In genomic region chr7:2242541-2243482, GRCh38 we compare ENCODE assay signal across 8 cellular contexts. TPM values are rescaled to one million over a fixed set of nuclear protein-coding genes. Genes with fewer than 3 reads are reported as not detected.
A peak's percentile ranks its signal among the peaks of the same experiment; 100 is the strongest.
DNase-seq lines count a peak whose midpoint lies in the region; ATAC-seq and TF ChIP-seq lines count a peak whose summit lies in the region.

No MANE protein-coding gene starts in this region.

- ATAC-seq in sciatic nerve = peak; percentile 16
- no peak for ATAC-seq in HG02870 (IDR thresholded peaks at IDR 0.05; ENCODE audit: unreplicated experiment)
- ATAC-seq in HG02970 (IDR thresholded peaks at IDR 0.05; ENCODE audit: low FRiP score, unreplicated experiment) = no peak

- TF ChIP-seq CTCF in fibroblast of villous mesenchyme (IDR thresholded peaks at IDR 0.05; ENCODE audit: insufficient read depth, low read depth, low read length) = no peak

- H3K27me3 Mint-ChIP-seq in activated CD4-positive, alpha-beta memory T cell treated with anti-CD3 and anti-CD28 coated beads for 36 hours = no peaks in the 10 kb centered on the region

- H3K4me1 Mint-ChIP-seq in activated CD4-positive, alpha-beta memory T cell treated with anti-CD3 and anti-CD28 coated beads for 36 hours (ENCODE audit: low read depth) = peaks cover 17% of the 10 kb centered on the region

- POLR2A ChIA-PET in activated CD4-positive, alpha-beta memory T cell treated with anti-CD3 and anti-CD28 coated beads for 36 hours (lab: Charles Lee) = interaction anchor here (1.3 to 2.3 kb wide), 3 partner anchors 11 to 111 kb away, joined by 3 to 12 read pairs (median 3); partner anchors contain the start of gene MAD1L1

- H3K4me3 ChIP-seq in fibroblast of villous mesenchyme (ENCODE audit: low read depth, low read length) = peak overlapping the region; percentile 87

- H3K36me3 Mint-ChIP-seq in activated CD4-positive, alpha-beta memory T cell treated with anti-CD3 and anti-CD28 coated beads for 36 hours = peaks cover 7% of the 10 kb centered on the region

- peak overlapping the region; percentile 91 for H3K4me3 Mint-ChIP-seq in activated CD4-positive, alpha-beta memory T cell treated with anti-CD3 and anti-CD28 coated beads for 36 hours

- CTCF ChIA-PET in activated CD4-positive, alpha-beta memory T cell treated with anti-CD3 and anti-CD28 coated beads for 36 hours (lab: Charles Lee) = interaction anchor here (0.7 to 1.3 kb wide), 5 partner anchors 10 to 160 kb away, joined by 3 to 4 read pairs (median 3); partner anchors contain the start of genes CHST12 and MAD1L1

- H3K9me3 Mint-ChIP-seq in activated CD4-positive, alpha-beta memory T cell treated with anti-CD3 and anti-CD28 coated beads for 36 hours = no peaks in the 10 kb centered on the region

- DNase-seq in stimulated activated CD4-positive, alpha-beta T cell treated with anti-CD3 and anti-CD28 coated beads, Interleukin-15, amount 100 ng/mL, for 24 hours = peak; percentile 50
- no peak for DNase-seq in stimulated activated CD4-positive, alpha-beta T cell treated with anti-CD3 and anti-CD28 coated beads, Interleukin-12 subunit alpha, Interleukin-12 subunit beta, amount 100 ng/mL, for 4 hours
- peak; percentile 40 for DNase-seq in LHCN-M2 (ENCODE audit: low read depth)
- DNase-seq in activated CD4-positive, alpha-beta memory T cell treated with anti-CD3 and anti-CD28 coated beads for 36 hours = peak; percentile 51
- DNase-seq in fibroblast of villous mesenchyme (ENCODE audit: low read depth) = peak; percentile 37
- no peak for DNase-seq in sciatic nerve (ENCODE audit: low spot score)

- intact Hi-C loops in activated CD4-positive, alpha-beta memory T cell treated with anti-CD3 and anti-CD28 coated beads for 36 hours (cut with micrococcal nuclease) = loop anchor here (1.0 to 2.0 kb wide), 3 partner anchors 11 to 112 kb away; partner anchors contain the start of genes EIF3B, MAD1L1 and SNX8
- intact Hi-C loops in sciatic nerve (cut with DNase I) = no loop called here

- peak overlapping the region; percentile 88 for H3K27ac Mint-ChIP-seq in activated CD4-positive, alpha-beta memory T cell treated with anti-CD3 and anti-CD28 coated beads for 36 hours

RNA-seq across cellular contexts. Expression of gene NUDT1, which starts 0.8 kb away (rescaled TPM):
- 91.0 and 107 TPM in 2 replicates for total RNA-seq in LHCN-M2 (2014; rRNA removed)
- 155 TPM for polyA plus RNA-seq in LHCN-M2 (2012)
- total RNA-seq in activated CD4-positive, alpha-beta memory T cell treated with anti-CD3 and anti-CD28 coated beads for 36 hours = 100 to 1,000 TPM; 112 to 114 TPM
- total RNA-seq in fibroblast of villous mesenchyme = 13.4 and 30.3 TPM in 2 replicates
- 11.5 TPM for total RNA-seq in sciatic nerve

RNA-seq across cellular contexts. Expression of gene MRM2, which starts 0.8 kb away (rescaled TPM):
- total RNA-seq in LHCN-M2 (2014; rRNA removed) (40.0 and 45.8 TPM in 2 replicates), fibroblast of villous mesenchyme (18.4 and 19.0 TPM in 2 replicates), sciatic nerve (12.9 TPM)
- polyA plus RNA-seq in LHCN-M2 (2012) = 28.1 TPM
- total RNA-seq in activated CD4-positive, alpha-beta memory T cell treated with anti-CD3 and anti-CD28 coated beads for 36 hours = 10 to 100 TPM; 25.5 to 26.9 TPM

RNA-seq across cellular contexts. Expression of gene MAD1L1, which starts 10.1 kb away (rescaled TPM):
- 78.6 and 80.9 TPM in 2 replicates for total RNA-seq in LHCN-M2 (2014; rRNA removed)
- 35.5 TPM for polyA plus RNA-seq in LHCN-M2 (2012)
- total RNA-seq in activated CD4-positive, alpha-beta memory T cell treated with anti-CD3 and anti-CD28 coated beads for 36 hours = 10 to 100 TPM; 44.4 to 47.8 TPM
- 43.6 and 67.6 TPM in 2 replicates for total RNA-seq in fibroblast of villous mesenchyme
- total RNA-seq in sciatic nerve = 42.1 TPM

Comparison
In these comparisons a context has a peak if more than half of its experiments do, and no peak if none do; other contexts are left out.
1. DNase-seq: peak in stimulated activated CD4-positive, alpha-beta T cell treated with anti-CD3 and anti-CD28 coated beads, Interleukin-15, amount 100 ng/mL, for 24 hours (single experiment), LHCN-M2 (single experiment), activated CD4-positive, alpha-beta memory T cell treated with anti-CD3 and anti-CD28 coated beads for 36 hours (single experiment) and fibroblast of villous mesenchyme (single experiment); none in stimulated activated CD4-positive, alpha-beta T cell treated with anti-CD3 and anti-CD28 coated beads, Interleukin-12 subunit alpha, Interleukin-12 subunit beta, amount 100 ng/mL, for 4 hours (single experiment) and sciatic nerve (single experiment).